Comparison of ENCODE assay signal across 1 cellular context in genomic region chr3:18656410-18656809, GRCh38.
TF ChIP-seq lines count a peak whose summit lies in the region.

No MANE protein-coding gene starts in this region.

TF ChIP-seq in GM23338, 12 proteins besides CTCF, POLR2A, EP300 and RAD21:
- TF ChIP-seq ETS1 (IDR thresholded peaks at IDR 0.05) (no peak), NANOG (IDR thresholded peaks at IDR 0.05; ENCODE audit: borderline replicate concordance) (no peak), POLR2AphosphoS5 (IDR thresholded peaks at IDR 0.05; ENCODE audit: low read depth) (no peak), ZNF331 (CRISPR knock-in tag; IDR thresholded peaks at IDR 0.05; ENCODE audit: low read depth) (no peak)
